In genomic region chr15:45050587-45050986, GRCh38 we compare ENCODE assay signal across 33 cellular contexts.
"Had no signal": no experiment of that assay in that cellular context is flagged by ENCODE, and none has a peak within 500 bp of the region (broad histone marks: within the 10 kb centered on the region; RNA-seq: fewer than 3 reads in every experiment).

No MANE protein-coding gene starts in this region.

- H3K27ac Mint-ChIP-seq: activated CD8-positive, alpha-beta T cell treated with anti-CD3 and anti-CD28 coated beads for 36 hours; activated naive CD8-positive, alpha-beta T cell; activated T-helper 17 cell treated with anti-CD3 and anti-CD28 coated beads, Interleukin-2, amount 50 U/mL, for 72 hours; T-helper 17 cell; T-helper 2 cell treated with Interferon-gamma antibody and Interleukin-4, amounts not matched to agents 5 μg/mL and 100 μg/mL, for 36 hours had no signal

- DNase-seq: activated B cell treated with CpG ODN at 0.5 μM for 24 hours; activated CD4-positive, alpha-beta T cell treated with anti-CD3 and anti-CD28 coated beads for 48 hours; activated CD4-positive, alpha-beta T cell treated with anti-CD3 and anti-CD28 coated beads, Interleukin-2, amount 50 U/mL, for 1 hour; activated CD4-positive, alpha-beta T cell treated with anti-CD3 and anti-CD28 coated beads, Interleukin-2, amount 50 U/mL, for 48 hours; activated CD8-positive, alpha-beta memory T cell treated with anti-CD3 and anti-CD28 coated beads for 24 hours; activated CD8-positive, alpha-beta T cell treated with anti-CD3 and anti-CD28 coated beads for 36 hours; activated effector memory CD4-positive, alpha-beta T cell treated with Interleukin-2 at 50 U/mL for 16 hours; activated gamma-delta T cell treated with Interleukin-2 at 50 U/mL for 16 hours; activated naive CD4-positive, alpha-beta T cell treated with anti-CD3 and anti-CD28 coated beads, Interleukin-2, amount 50 U/mL, for 16 hours; activated naive CD4-positive, alpha-beta T cell treated with Interleukin-2 at 50 U/mL for 16 hours; activated T-cell treated with anti-CD3 and anti-CD28 coated beads, Interleukin-2, amount 50 U/mL, for 4 hours; amniotic stem cell; anterior cingulate cortex; brain microvascular endothelial cell; effector CD8-positive, alpha-beta T cell; esophagus squamous epithelium; foreskin melanocyte; T-helper 1 cell; T-helper 17 cell; T1000; WERI-Rb-1 had no signal

- H3K9me3 Mint-ChIP-seq: activated B cell treated with CpG ODN at 0.5 μM for 24 hours; activated T-cell treated with anti-CD3 and anti-CD28 coated beads, Interleukin-2, amount 50 U/mL, for 4 hours; activated T-helper 17 cell treated with anti-CD3 and anti-CD28 coated beads, Interleukin-2, amount 50 U/mL, for 72 hours; central memory CD8-positive, alpha-beta T cell had no signal

- H3K4me3 Mint-ChIP-seq: activated B cell treated with CpG ODN at 0.5 μM for 24 hours; activated CD8-positive, alpha-beta T cell treated with anti-CD3 and anti-CD28 coated beads for 36 hours; activated naive CD8-positive, alpha-beta T cell; activated T-cell treated with anti-CD3 and anti-CD28 coated beads, Interleukin-2, amount 50 U/mL, for 4 hours; activated T-helper 17 cell treated with anti-CD3 and anti-CD28 coated beads, Interleukin-2, amount 50 U/mL, for 72 hours; central memory CD8-positive, alpha-beta T cell; T-helper 17 cell; T-helper 2 cell treated with Interferon-gamma antibody and Interleukin-4, amounts not matched to agents 5 μg/mL and 100 μg/mL, for 36 hours had no signal

- H3K27me3 Mint-ChIP-seq: activated B cell treated with CpG ODN at 0.5 μM for 24 hours; activated CD8-positive, alpha-beta T cell treated with anti-CD3 and anti-CD28 coated beads for 36 hours; activated naive CD8-positive, alpha-beta T cell; activated T-helper 17 cell treated with anti-CD3 and anti-CD28 coated beads, Interleukin-2, amount 50 U/mL, for 72 hours; central memory CD8-positive, alpha-beta T cell; T-helper 17 cell had no signal

- H3K4me1 ChIP-seq: gastroesophageal sphincter had no signal

- H3K4me1 Mint-ChIP-seq: activated T-helper 17 cell treated with anti-CD3 and anti-CD28 coated beads, Interleukin-2, amount 50 U/mL, for 72 hours; central memory CD8-positive, alpha-beta T cell; T-helper 17 cell had no signal

- H3K27me3 ChIP-seq: brain microvascular endothelial cell, esophagus squamous epithelium, gastroesophageal sphincter had no signal

- H3K4me3 ChIP-seq: coronary artery, esophagus squamous epithelium, gastroesophageal sphincter had no signal

- H3K9me3 ChIP-seq: esophagus squamous epithelium, gastroesophageal sphincter had no signal

- ATAC-seq: activated CD4-positive, CD25-positive, alpha-beta regulatory T cell treated with anti-CD3 and anti-CD28 coated beads, Interleukin-2, amount 50 U/mL, for 24 hours; activated CD8-positive, alpha-beta T cell treated with anti-CD3 and anti-CD28 coated beads for 36 hours; activated T-cell treated with anti-CD3 and anti-CD28 coated beads, Interleukin-2, amount 50 U/mL, for 4 hours; activated T-helper 17 cell treated with anti-CD3 and anti-CD28 coated beads, Interleukin-2, amount 50 U/mL, for 72 hours; gastroesophageal sphincter; T-helper 17 cell had no signal

- FAIRE-seq: astrocyte, bronchial epithelial cell, endometrium, endothelial cell of umbilical vein had no signal

- H3K27ac ChIP-seq: brain microvascular endothelial cell, epithelial cell of prostate, esophagus squamous epithelium, gastroesophageal sphincter, WERI-Rb-1 had no signal
